In genomic region chr3:51974963-51975856, GRCh38 we compare ENCODE assay signal across 1 cellular context.
TF ChIP-seq lines count a peak whose summit lies in the region.

Gene ABHD14A, plus strand, starts transcription at chr3:51975064. Its CDS starts 72 bp downstream, at chr3:51975136.

TF ChIP-seq in IMR-90, 13 proteins besides CTCF, POLR2A, EP300 and RAD21:
- TF ChIP-seq SMC3 (IDR thresholded peaks at IDR 0.05; ENCODE audit: low read depth, low read length) = no peak
- no peak for TF ChIP-seq CHD1 (IDR thresholded peaks at IDR 0.05; ENCODE audit: low read depth, low read length)
- peak; percentile 53; the same call in 1 of the 2 replicates for TF ChIP-seq MAZ (IDR thresholded peaks at IDR 0.05; ENCODE audit: borderline replicate concordance, low read depth, low read length)
- TF ChIP-seq MAFK (IDR thresholded peaks at IDR 0.05; ENCODE audit: low read depth, low read length) = no peak
